Comparison of ENCODE assay signal across 19 cellular contexts in genomic region chr2:45540942-45541341, GRCh38.
DNase-seq lines count a peak whose midpoint lies in the region; ATAC-seq, FAIRE-seq and TF ChIP-seq lines count a peak whose summit lies in the region.
"Had no signal": no experiment of that assay in that cellular context is flagged by ENCODE, and none has a peak within 500 bp of the region (broad histone marks: within the 10 kb centered on the region; RNA-seq: fewer than 3 reads in every experiment).

No MANE protein-coding gene starts in this region.

- H3K36me3 Mint-ChIP-seq in activated naive CD4-positive, alpha-beta T cell treated with anti-CD3 and anti-CD28 coated beads, Interleukin-2, amount 10 ng/mL, durations not matched to agents 7 days and 5 days: peaks cover 53% of the 10 kb centered on the region
- H3K36me3 Mint-ChIP-seq in activated naive CD4-positive, alpha-beta T cell treated with anti-CD3 and anti-CD28 coated beads for 36 hours (ENCODE audit: low read depth): peaks cover 57% of the 10 kb centered on the region
- H3K36me3 Mint-ChIP-seq in CD4-positive, alpha-beta T cell (ENCODE audit: low read depth): peaks cover 90% of the 10 kb centered on the region

- FAIRE-seq in HTR-8/SVneo (lab: Jason Lieb, UNC): peak; percentile 66
- no peak for FAIRE-seq in kidney (lab: Jason Lieb, UNC)
- FAIRE-seq: H1 had no signal

- H3K36me3 ChIP-seq in kidney (ENCODE audit: control insufficient read depth in 1 of 2, insufficient read depth in 2 of 2, low read length in 2 of 2) (peaks cover 12 to 21% of the 10 kb centered on the region in 2 donors), spleen (peaks cover 7 to 94% (median 41%) of the 10 kb centered on the region in 6 donors)

- 96 to 100% (median 98%) methylated on average over 4 to 8 of the region's 8 CpGs for WGBS in spleen, 5 donors

- ATAC-seq in CD4-positive, alpha-beta T cell (ENCODE audit: poor library complexity): no peak
- no peak for ATAC-seq in GM21723 (IDR thresholded peaks at IDR 0.05; ENCODE audit: unreplicated experiment)
- ATAC-seq: A549, K562 had no signal

- intact Hi-C loops in activated naive CD4-positive, alpha-beta T cell treated with anti-CD3 and anti-CD28 coated beads for 36 hours (cut with micrococcal nuclease): no loop called here
- intact Hi-C loops in kidney (cut with DNase I): no loop called here
- intact Hi-C loops in spleen (cut with DNase I; ENCODE audit: low total_unique reads): no loop called here
- intact Hi-C loops in CD4-positive, alpha-beta T cell (cut with DNase I, micrococcal nuclease): no loop called here

- no peak overlapping the region for H3K9ac ChIP-seq in kidney (ENCODE audit: low read length in 2 of 2)

- H3K9me3 ChIP-seq in kidney (ENCODE audit: control insufficient read depth in 1 of 2, low read length in 2 of 2) (peaks cover 3 to 12% of the 10 kb centered on the region in 2 donors), spleen (peaks cover 0 to 22% (median 18%) of the 10 kb centered on the region in 8 donors)
- H3K9me3 ChIP-seq in CD4-positive, alpha-beta T cell (ENCODE audit: control insufficient read depth, low read length): no peaks in the 10 kb centered on the region

- peak overlapping the region; percentile 56 for H3K27ac Mint-ChIP-seq in activated naive CD4-positive, alpha-beta T cell treated with anti-CD3 and anti-CD28 coated beads, Interleukin-2, amount 10 ng/mL, durations not matched to agents 7 days and 5 days
- no peak overlapping the region for H3K27ac Mint-ChIP-seq in activated naive CD4-positive, alpha-beta T cell treated with anti-CD3 and anti-CD28 coated beads for 36 hours
- H3K27ac Mint-ChIP-seq in CD4-positive, alpha-beta T cell: no peak overlapping the region
- H3K27ac Mint-ChIP-seq: H9 had no signal

- POLR2A ChIA-PET in CD4-positive, alpha-beta T cell (lab: Charles Lee): no interaction called here

- H3K9me3 Mint-ChIP-seq in activated naive CD4-positive, alpha-beta T cell treated with anti-CD3 and anti-CD28 coated beads, Interleukin-2, amount 10 ng/mL, durations not matched to agents 7 days and 5 days: peaks cover 8% of the 10 kb centered on the region
- H3K9me3 Mint-ChIP-seq in activated naive CD4-positive, alpha-beta T cell treated with anti-CD3 and anti-CD28 coated beads for 36 hours: peaks cover 3% of the 10 kb centered on the region
- H3K9me3 Mint-ChIP-seq in CD4-positive, alpha-beta T cell: no peaks in the 10 kb centered on the region
- H3K9me3 Mint-ChIP-seq: CD8-positive, alpha-beta memory T cell had no signal

- no peak for DNase-seq in activated naive CD4-positive, alpha-beta T cell treated with anti-CD3 and anti-CD28 coated beads, Interleukin-2, amount 10 ng/mL, durations not matched to agents 7 days and 5 days
- no peak for DNase-seq in activated naive CD4-positive, alpha-beta T cell treated with anti-CD3 and anti-CD28 coated beads for 36 hours
- DNase-seq in HTR-8/SVneo (ENCODE audit: insufficient read length, low spot score) (no peak), kidney (peak; percentile 63), spleen (peak; percentile 43)
- no peak for DNase-seq in activated effector memory CD4-positive, alpha-beta T cell treated with anti-CD3 and anti-CD28 coated beads, Interleukin-2, amount 50 U/mL, for 16 hours
- DNase-seq in CD4-positive, alpha-beta T cell: no peak
- DNase-seq: AML-193, COR-L47, DMS 273 treated with DMSO at 0.1 percent for 48 hours, GDM1, H9, IMR-90 had no signal

- H3K4me3 Mint-ChIP-seq in activated naive CD4-positive, alpha-beta T cell treated with anti-CD3 and anti-CD28 coated beads, Interleukin-2, amount 10 ng/mL, durations not matched to agents 7 days and 5 days: no peak overlapping the region
- no peak overlapping the region for H3K4me3 Mint-ChIP-seq in activated naive CD4-positive, alpha-beta T cell treated with anti-CD3 and anti-CD28 coated beads for 36 hours
- H3K4me3 Mint-ChIP-seq in CD4-positive, alpha-beta T cell: no peak overlapping the region
- H3K4me3 Mint-ChIP-seq: CD8-positive, alpha-beta memory T cell; H9 had no signal

- H3K4me3 ChIP-seq in kidney (ENCODE audit: low read length in 2 of 2) (no peak overlapping the region), spleen (no peak overlapping the region)
- H3K4me3 ChIP-seq: A549, K562 had no signal

- H3K27me3 Mint-ChIP-seq in activated naive CD4-positive, alpha-beta T cell treated with anti-CD3 and anti-CD28 coated beads, Interleukin-2, amount 10 ng/mL, durations not matched to agents 7 days and 5 days: no peaks in the 10 kb centered on the region
- no peaks in the 10 kb centered on the region for H3K27me3 Mint-ChIP-seq in activated naive CD4-positive, alpha-beta T cell treated with anti-CD3 and anti-CD28 coated beads for 36 hours (ENCODE audit: low read depth)
- no peaks in the 10 kb centered on the region for H3K27me3 Mint-ChIP-seq in CD4-positive, alpha-beta T cell
- H3K27me3 Mint-ChIP-seq: CD8-positive, alpha-beta memory T cell had no signal

- TF ChIP-seq POLR2A in spleen (IDR thresholded peaks at IDR 0.05): no peak

- H3K27me3 ChIP-seq in spleen (replicated peaks in 1 of 7): no peaks in the 10 kb centered on the region
- no peaks in the 10 kb centered on the region for H3K27me3 ChIP-seq in CD4-positive, alpha-beta T cell (ENCODE audit: control insufficient read depth, insufficient read depth, low read length)

- TF ChIP-seq CTCF in kidney (IDR thresholded peaks at IDR 0.05; ENCODE audit: borderline replicate concordance, extremely low read depth, insufficient read depth): no peak
- TF ChIP-seq CTCF in spleen (IDR thresholded peaks at IDR 0.05 in 8 of 11, conservative IDR thresholded peaks at IDR 0.05 in 3 of 11): no peak
- TF ChIP-seq CTCF in CD4-positive, alpha-beta T cell (IDR thresholded peaks at IDR 0.05): no peak

- CTCF ChIA-PET in activated naive CD4-positive, alpha-beta T cell treated with anti-CD3 and anti-CD28 coated beads, Interleukin-2, amount 10 ng/mL, durations not matched to agents 7 days and 5 days (lab: Charles Lee): no interaction called here
- CTCF ChIA-PET in activated naive CD4-positive, alpha-beta T cell treated with anti-CD3 and anti-CD28 coated beads for 36 hours (lab: Charles Lee): no interaction called here
- CTCF ChIA-PET in CD4-positive, alpha-beta T cell (lab: Charles Lee): interaction anchor here (1.6 kb wide), 1 partner anchor 44 kb away, joined by 3 read pairs; no protein-coding TSS in a partner anchor

- H3K4me1 ChIP-seq in kidney (ENCODE audit: control insufficient read depth in 1 of 2, insufficient read depth in 1 of 2, low read depth in 1 of 2, low read length in 2 of 2): no peaks in the 10 kb centered on the region
- no peaks in the 10 kb centered on the region for H3K4me1 ChIP-seq in spleen
- H3K4me1 ChIP-seq: A549 had no signal

- H3K27ac ChIP-seq in kidney (ENCODE audit: low read depth in 2 of 2, low read length in 2 of 2) (no peak overlapping the region), spleen (no peak overlapping the region)
- H3K27ac ChIP-seq in CD4-positive, alpha-beta T cell (ENCODE audit: low read depth, low read length): no peak overlapping the region
- H3K27ac ChIP-seq: 22Rv1, A549 had no signal

- H3K4me1 Mint-ChIP-seq in activated naive CD4-positive, alpha-beta T cell treated with anti-CD3 and anti-CD28 coated beads, Interleukin-2, amount 10 ng/mL, durations not matched to agents 7 days and 5 days: no peaks in the 10 kb centered on the region
- H3K4me1 Mint-ChIP-seq in activated naive CD4-positive, alpha-beta T cell treated with anti-CD3 and anti-CD28 coated beads for 36 hours (ENCODE audit: low read depth): no peaks in the 10 kb centered on the region
- H3K4me1 Mint-ChIP-seq in CD4-positive, alpha-beta T cell (ENCODE audit: low read depth): no peaks in the 10 kb centered on the region
- H3K4me1 Mint-ChIP-seq: CD8-positive, alpha-beta memory T cell; H9 had no signal

Comparison
In these comparisons a context has a peak if more than half of its experiments do, and no peak if none do; other contexts are left out.
1. DNase-seq: peak in kidney (single experiment) and spleen (single experiment); none in activated naive CD4-positive, alpha-beta T cell treated with anti-CD3 and anti-CD28 coated beads, Interleukin-2, amount 10 ng/mL, durations not matched to agents 7 days and 5 days (single experiment), activated naive CD4-positive, alpha-beta T cell treated with anti-CD3 and anti-CD28 coated beads for 36 hours (single experiment), HTR-8/SVneo (single experiment), activated effector memory CD4-positive, alpha-beta T cell treated with anti-CD3 and anti-CD28 coated beads, Interleukin-2, amount 50 U/mL, for 16 hours (single experiment) and CD4-positive, alpha-beta T cell (0 of 10).